ENCODE assay signal across 37 cellular contexts in genomic region chr10:116300477-116301034, GRCh38. TPM values are rescaled to one million over a fixed set of nuclear protein-coding genes. Genes with fewer than 3 reads are reported as not detected.
"Had no signal": no experiment of that assay in that cellular context is flagged by ENCODE, and none has a peak within 500 bp of the region (broad histone marks: within the 10 kb centered on the region; RNA-seq: fewer than 3 reads in every experiment).

No MANE protein-coding gene starts in this region.

- H3K9me3 ChIP-seq: heart left ventricle, thoracic aorta had no signal

- DNase-seq: activated CD4-positive, alpha-beta memory T cell treated with anti-CD3 and anti-CD28 coated beads for 36 hours; activated CD4-positive, alpha-beta T cell treated with anti-CD3 and anti-CD28 coated beads for 4 hours; activated CD8-positive, alpha-beta memory T cell treated with anti-CD3 and anti-CD28 coated beads, Interleukin-2, amount 50 U/mL, for 4 hours; activated effector memory CD4-positive, alpha-beta T cell treated with anti-CD3 and anti-CD28 coated beads, Interleukin-2, amount 50 U/mL, for 16 hours; activated naive CD4-positive, alpha-beta T cell treated with anti-CD3 and anti-CD28 coated beads for 36 hours; activated naive CD8-positive, alpha-beta T cell treated with anti-CD3 and anti-CD28 coated beads for 36 hours; activated T-cell treated with anti-CD3 and anti-CD28 coated beads, Interleukin-2, amount 50 U/mL, for 1 hour; brain microvascular endothelial cell; endodermal cell; heart left ventricle; hypothalamus; immature natural killer cell; kidney; left colon; mammary epithelial cell; naive thymus-derived CD4-positive, alpha-beta T cell; occipital lobe; right cardiac atrium; stimulated activated CD4-positive, alpha-beta T cell treated with anti-CD3 and anti-CD28 coated beads, Interleukin-12 subunit alpha, Interleukin-12 subunit beta, amount 100 ng/mL, for 4 hours; stimulated activated CD4-positive, alpha-beta T cell treated with anti-CD3 and anti-CD28 coated beads, Interleukin-4, amount 100 ng/mL, for 1 hour; stimulated activated naive CD8-positive, alpha-beta T cell treated with anti-CD3 and anti-CD28 coated beads, Interleukin-15, Interleukin-2, amounts not matched to agents 100 U/mL and 50 U/mL, for 24 hours; T-cell had no signal

- H3K27ac ChIP-seq: brain microvascular endothelial cell, foreskin keratinocyte, heart left ventricle, skin epidermis, thoracic aorta had no signal

- H3K36me3 ChIP-seq: brain microvascular endothelial cell, heart left ventricle, thoracic aorta had no signal

- H3K4me3 Mint-ChIP-seq: activated CD4-positive, alpha-beta memory T cell treated with anti-CD3 and anti-CD28 coated beads for 36 hours; activated naive CD4-positive, alpha-beta T cell treated with anti-CD3 and anti-CD28 coated beads for 36 hours; activated naive CD8-positive, alpha-beta T cell treated with anti-CD3 and anti-CD28 coated beads for 36 hours; activated T-helper 1 cell treated with anti-CD3 and anti-CD28 coated beads, Interleukin-12 subunit alpha, Interleukin-12 subunit beta, Interleukin-2, Interleukin-4 antibody, amounts not matched to agents 30 ng/mL and 10 ng/mL and 1 ng/mL, durations not matched to agents 14 hours and 24 hours and 36 hours; endodermal cell; immature natural killer cell; naive thymus-derived CD4-positive, alpha-beta T cell; neural crest cell; T-cell; T-helper 2 cell treated with Interferon-gamma antibody and Interleukin-4, amounts not matched to agents 5 μg/mL and 100 μg/mL, for 36 hours; type B pancreatic cell had no signal

- H3K27ac Mint-ChIP-seq: activated CD4-positive, alpha-beta memory T cell treated with anti-CD3 and anti-CD28 coated beads for 36 hours; activated naive CD4-positive, alpha-beta T cell treated with anti-CD3 and anti-CD28 coated beads for 36 hours; activated naive CD8-positive, alpha-beta T cell treated with anti-CD3 and anti-CD28 coated beads for 36 hours; activated T-helper 1 cell treated with anti-CD3 and anti-CD28 coated beads, Interleukin-12 subunit alpha, Interleukin-12 subunit beta, Interleukin-2, Interleukin-4 antibody, amounts not matched to agents 30 ng/mL and 10 ng/mL and 1 ng/mL, durations not matched to agents 14 hours and 24 hours and 36 hours; endodermal cell; immature natural killer cell; naive thymus-derived CD4-positive, alpha-beta T cell; T-cell; T-helper 2 cell treated with Interferon-gamma antibody and Interleukin-4, amounts not matched to agents 5 μg/mL and 100 μg/mL, for 36 hours; type B pancreatic cell had no signal

- H3K4me3 ChIP-seq: heart left ventricle, skin epidermis, thoracic aorta had no signal

- H3K36me3 Mint-ChIP-seq: activated CD4-positive, alpha-beta memory T cell treated with anti-CD3 and anti-CD28 coated beads for 36 hours; activated naive CD8-positive, alpha-beta T cell treated with anti-CD3 and anti-CD28 coated beads for 36 hours; immature natural killer cell; naive thymus-derived CD4-positive, alpha-beta T cell; T-cell; type B pancreatic cell had no signal

- H3K9me3 Mint-ChIP-seq: activated naive CD8-positive, alpha-beta T cell treated with anti-CD3 and anti-CD28 coated beads for 36 hours; activated T-helper 1 cell treated with anti-CD3 and anti-CD28 coated beads, Interleukin-12 subunit alpha, Interleukin-12 subunit beta, Interleukin-2, Interleukin-4 antibody, amounts not matched to agents 30 ng/mL and 10 ng/mL and 1 ng/mL, durations not matched to agents 14 hours and 24 hours and 36 hours; endodermal cell; neural crest cell; T-helper 2 cell treated with Interferon-gamma antibody and Interleukin-4, amounts not matched to agents 5 μg/mL and 100 μg/mL, for 36 hours; type B pancreatic cell had no signal

- FAIRE-seq: astrocyte, kidney had no signal

- H3K27me3 ChIP-seq: brain microvascular endothelial cell, foreskin keratinocyte had no signal

- H3K4me1 Mint-ChIP-seq: activated naive CD8-positive, alpha-beta T cell treated with anti-CD3 and anti-CD28 coated beads for 36 hours; endodermal cell; immature natural killer cell; neural crest cell; T-cell had no signal

- H3K4me1 ChIP-seq: foreskin keratinocyte, heart left ventricle had no signal

- ATAC-seq: esophagus mucosa; foreskin keratinocyte; heart left ventricle; left colon; naive thymus-derived CD4-positive, alpha-beta T cell; right cardiac atrium; stimulated activated naive CD8-positive, alpha-beta T cell treated with anti-CD3 and anti-CD28 coated beads, Interleukin-15, Interleukin-2, amounts not matched to agents 100 U/mL and 50 U/mL, for 24 hours; T-cell had no signal

RNA-seq across cellular contexts. Expression of gene CCDC172, which starts 23.7 kb away (rescaled TPM):
- total RNA-seq: activated CD4-positive, alpha-beta memory T cell treated with anti-CD3 and anti-CD28 coated beads for 36 hours; activated CD8-positive, alpha-beta memory T cell treated with anti-CD3 and anti-CD28 coated beads for 36 hours; activated naive CD4-positive, alpha-beta T cell treated with anti-CD3 and anti-CD28 coated beads for 36 hours; activated naive CD8-positive, alpha-beta T cell treated with anti-CD3 and anti-CD28 coated beads for 36 hours; activated T-helper 1 cell treated with anti-CD3 and anti-CD28 coated beads, Interleukin-12 subunit alpha, Interleukin-12 subunit beta, Interleukin-2, Interleukin-4 antibody, amounts not matched to agents 30 ng/mL and 10 ng/mL and 1 ng/mL, durations not matched to agents 14 hours and 24 hours and 36 hours; astrocyte; cardiac septum; cerebellum; esophagus mucosa; foreskin keratinocyte; heart left ventricle; kidney; left colon; liver; mammary epithelial cell; naive thymus-derived CD4-positive, alpha-beta T cell; neural crest cell; occipital lobe; pulmonary artery endothelial cell; right cardiac atrium; subcutaneous adipose tissue; T-cell; thoracic aorta had no signal
- polyA plus RNA-seq: foreskin keratinocyte; heart left ventricle; immature natural killer cell; liver; mammary epithelial cell; naive thymus-derived CD4-positive, alpha-beta T cell; right cardiac atrium had no signal

RNA-seq across cellular contexts. Expression of gene GFRA1, which starts 27.6 kb away (rescaled TPM):
- total RNA-seq: activated CD4-positive, alpha-beta memory T cell treated with anti-CD3 and anti-CD28 coated beads for 36 hours; activated CD8-positive, alpha-beta memory T cell treated with anti-CD3 and anti-CD28 coated beads for 36 hours; activated naive CD4-positive, alpha-beta T cell treated with anti-CD3 and anti-CD28 coated beads for 36 hours; activated naive CD8-positive, alpha-beta T cell treated with anti-CD3 and anti-CD28 coated beads for 36 hours; activated T-helper 1 cell treated with anti-CD3 and anti-CD28 coated beads, Interleukin-12 subunit alpha, Interleukin-12 subunit beta, Interleukin-2, Interleukin-4 antibody, amounts not matched to agents 30 ng/mL and 10 ng/mL and 1 ng/mL, durations not matched to agents 14 hours and 24 hours and 36 hours; foreskin keratinocyte; naive thymus-derived CD4-positive, alpha-beta T cell had no signal
- polyA plus RNA-seq: foreskin keratinocyte; immature natural killer cell; naive thymus-derived CD4-positive, alpha-beta T cell had no signal
